Comparison of ENCODE assay signal across 9 cellular contexts in genomic region chr10:88565072-88565471, GRCh38. TPM values are rescaled to one million over a fixed set of nuclear protein-coding genes. Genes with fewer than 3 reads are reported as not detected.
DNase-seq lines count a peak whose midpoint lies in the region; TF ChIP-seq lines count a peak whose summit lies in the region.
"Had no signal": no experiment of that assay in that cellular context is flagged by ENCODE, and none has a peak within 500 bp of the region (broad histone marks: within the 10 kb centered on the region; RNA-seq: fewer than 3 reads in every experiment).

No MANE protein-coding gene starts in this region.

- in situ Hi-C loops in GM23248 (cut with MboI): no loop called here

- H2AFZ ChIP-seq in GM23248: peak overlapping the region; percentile 32

- H3K27ac ChIP-seq in GM23248: no peak overlapping the region

- H3K4me1 ChIP-seq in GM23248 (ENCODE audit: insufficient read depth): no peaks in the 10 kb centered on the region

- TF ChIP-seq CTCF in type B pancreatic cell (conservative IDR thresholded peaks at IDR 0.05) (peak; percentile 73), nephron progenitor cell (IDR thresholded peaks at IDR 0.05) (no peak)

- H3K27ac Mint-ChIP-seq in type B pancreatic cell: no peak overlapping the region
- no peak overlapping the region for H3K27ac Mint-ChIP-seq in nephron progenitor cell

- no peak overlapping the region for H3K4me2 ChIP-seq in GM23248 (ENCODE audit: unreplicated experiment)

- 0 to 2% methylated on average over 1 of the region's 1 CpG for WGBS in GM23248 (ENCODE audit: low coverage in 1 of 2, low lambda C conversion rate in 2 of 2, missing lambda C conversion rate in 2 of 2), 2 experiments

- H3K27me3 ChIP-seq in GM23248 (replicated peaks; ENCODE audit: insufficient read depth): no peaks in the 10 kb centered on the region

- DNase-seq in AG20443 (ENCODE audit: low spot score) (peak; percentile 28), GM23248 (peak; percentile 62), SIG-M5 treated with dmso at 0.1 percent for 504 hours (lab: John Stamatoyannopoulos, UW; ENCODE audit: unreplicated experiment) (peak; percentile 29), foreskin melanocyte (peak; percentile 35), type B pancreatic cell (ENCODE audit: extremely low spot score, unreplicated experiment) (no peak), NCI-H2107 treated with DMSO at 0.1 percent for 48 hours (lab: John Stamatoyannopoulos, UW; ENCODE audit: unreplicated experiment) (no peak), nephron progenitor cell (no peak), NCI-H2171 treated with DMSO at 0.1 percent for 48 hours (lab: John Stamatoyannopoulos, UW) (no peak)

- H3K36me3 Mint-ChIP-seq in type B pancreatic cell (no peaks in the 10 kb centered on the region), nephron progenitor cell (ENCODE audit: low read depth) (no peaks in the 10 kb centered on the region)

- H3K9me3 Mint-ChIP-seq in type B pancreatic cell: no peaks in the 10 kb centered on the region
- H3K9me3 Mint-ChIP-seq in nephron progenitor cell: peaks cover 4% of the 10 kb centered on the region
- H3K9me3 Mint-ChIP-seq: central memory CD8-positive, alpha-beta T cell had no signal

- H3K4me1 Mint-ChIP-seq in type B pancreatic cell (ENCODE audit: unreplicated experiment): peaks cover 4% of the 10 kb centered on the region
- H3K4me1 Mint-ChIP-seq in nephron progenitor cell: no peaks in the 10 kb centered on the region

- H3K4me3 ChIP-seq in GM23248: no peak overlapping the region

- H3K27me3 Mint-ChIP-seq in type B pancreatic cell: peaks cover 3% of the 10 kb centered on the region
- no peaks in the 10 kb centered on the region for H3K27me3 Mint-ChIP-seq in nephron progenitor cell (ENCODE audit: low read depth, poor library complexity)
- H3K27me3 Mint-ChIP-seq: central memory CD8-positive, alpha-beta T cell had no signal

- no peaks in the 10 kb centered on the region for H3F3A ChIP-seq in GM23248 (ENCODE audit: insufficient read depth)

- no peaks in the 10 kb centered on the region for H3K79me2 ChIP-seq in GM23248 (ENCODE audit: insufficient read depth)

- H3K4me3 Mint-ChIP-seq in type B pancreatic cell (no peak overlapping the region), nephron progenitor cell (no peak overlapping the region)
- H3K4me3 Mint-ChIP-seq: central memory CD8-positive, alpha-beta T cell had no signal

- H3K9ac ChIP-seq in GM23248: no peak overlapping the region

- no peaks in the 10 kb centered on the region for H3K9me2 ChIP-seq in GM23248 (ENCODE audit: insufficient read depth)

- H3K9me3 ChIP-seq in GM23248 (ENCODE audit: low read depth): no peaks in the 10 kb centered on the region

- H3K36me3 ChIP-seq in GM23248 (ENCODE audit: low read depth): no peaks in the 10 kb centered on the region

- H4K20me1 ChIP-seq in GM23248 (ENCODE audit: insufficient read depth): no peaks in the 10 kb centered on the region

RNA-seq across cellular contexts. Expression of gene RNLS, which starts 18.0 kb away (rescaled TPM):
- total RNA-seq in GM23248 (2014; rRNA removed; shearing (Covaris generic)): 15.3 and 23.1 TPM in 2 replicates
- 9.3 and 11.5 TPM in 2 replicates for polyA plus RNA-seq in GM23248 (2016; fragmentation: Nextera tagmentation; extraction: Ambion mirVana)
- 7.0 and 10.7 TPM in 2 replicates for total RNA-seq in type B pancreatic cell (ENCODE audit: low replicate concordance)

RNA-seq across cellular contexts. Expression of gene LIPJ, which starts 21.5 kb away (rescaled TPM):
- not detected in 2 replicates for total RNA-seq in GM23248 (2014; rRNA removed; shearing (Covaris generic))
- 0.18 TPM in 1 of 2 replicates, not detected in the other for polyA plus RNA-seq in GM23248 (2016; fragmentation: Nextera tagmentation; extraction: Ambion mirVana)
- total RNA-seq in type B pancreatic cell (ENCODE audit: low replicate concordance): 0.12 and 0.29 TPM in 2 replicates

Comparison
In these comparisons a context has a peak if more than half of its experiments do, and no peak if none do; other contexts are left out.
1. DNase-seq: peak in AG20443 (single experiment), GM23248 (single experiment), SIG-M5 treated with dmso at 0.1 percent for 504 hours (single experiment) and foreskin melanocyte (single experiment); none in type B pancreatic cell (single experiment), NCI-H2107 treated with DMSO at 0.1 percent for 48 hours (single experiment), nephron progenitor cell (single experiment) and NCI-H2171 treated with DMSO at 0.1 percent for 48 hours (single experiment).